ENCODE assay signal across 9 cellular contexts in the genomic region with DNA sequence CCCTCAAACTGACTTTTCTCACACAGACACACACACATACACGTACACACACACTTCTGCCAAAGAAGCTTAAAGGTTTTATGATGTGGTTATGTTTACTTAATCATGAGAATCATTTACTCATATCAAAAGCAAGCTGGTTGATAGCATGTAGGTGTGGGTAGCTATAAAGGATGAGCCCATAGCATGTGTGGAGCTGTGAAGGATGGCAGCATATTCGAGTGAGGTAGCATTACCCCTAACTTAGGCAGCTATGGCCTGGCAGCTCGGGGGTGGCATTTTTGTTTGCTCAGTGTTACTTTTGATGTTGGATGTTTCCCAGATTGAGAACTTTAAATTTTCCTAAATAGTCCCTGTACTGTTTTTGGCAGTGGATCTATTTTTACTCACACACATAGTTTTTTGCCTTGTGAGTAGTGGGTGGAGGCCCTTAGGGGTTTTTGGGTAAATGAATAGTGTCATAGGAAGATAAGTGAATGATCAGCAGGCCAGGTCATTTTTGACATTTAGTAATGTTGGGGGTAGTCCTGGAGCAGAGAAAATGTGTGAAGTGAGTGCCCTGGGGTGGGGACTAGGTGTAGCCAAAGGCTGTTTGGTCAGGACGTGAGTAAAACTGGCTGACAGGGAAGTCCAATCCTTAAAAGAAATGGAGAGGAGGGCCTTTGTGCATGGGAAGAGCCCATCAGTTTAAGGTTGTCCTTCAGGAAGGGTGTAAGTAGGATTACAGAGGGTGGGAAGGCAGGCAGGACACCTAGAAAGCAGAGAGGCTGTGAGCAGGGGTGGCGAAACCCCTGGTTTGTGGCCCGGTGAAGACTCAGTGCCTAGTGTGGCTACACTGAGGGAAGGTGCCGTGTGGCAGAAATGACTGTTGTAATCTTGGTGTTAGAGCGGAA. TPM values are rescaled to one million over a fixed set of nuclear protein-coding genes. Genes with fewer than 3 reads are reported as not detected.
DNase-seq lines count a peak whose midpoint lies in the region; ATAC-seq lines count a peak whose summit lies in the region.
"Had no signal": no experiment of that assay in that cellular context is flagged by ENCODE, and none has a peak within 500 bp of the region (broad histone marks: within the 10 kb centered on the region; RNA-seq: fewer than 3 reads in every experiment).

No MANE protein-coding gene starts in this region.

- H3K9me3 Mint-ChIP-seq in activated CD4-positive, alpha-beta T cell treated with anti-CD3 and anti-CD28 coated beads for 36 hours (ENCODE audit: low read depth), result no peaks in the 10 kb centered on the region
- no peaks in the 10 kb centered on the region for H3K9me3 Mint-ChIP-seq in activated naive CD4-positive, alpha-beta T cell treated with anti-CD3 and anti-CD28 coated beads, Interleukin-2, amount 50 U/mL, for 24 hours
- no peaks in the 10 kb centered on the region for H3K9me3 Mint-ChIP-seq in stimulated activated naive CD8-positive, alpha-beta T cell treated with anti-CD3 and anti-CD28 coated beads, Interleukin-15, amount 100 ng/mL, for 72 hours

- no peaks in the 10 kb centered on the region for H3K9me3 ChIP-seq in iPS-15b (ENCODE audit: control insufficient read depth, insufficient read depth, low read length)

- peaks cover 13% of the 10 kb centered on the region for H3K36me3 ChIP-seq in iPS-15b (ENCODE audit: control insufficient read depth, insufficient read depth, low read length)

- DNase-seq in activated CD4-positive, alpha-beta T cell treated with anti-CD3 and anti-CD28 coated beads for 36 hours, result peak; percentile 59
- DNase-seq in activated CD4-positive, alpha-beta T cell treated with anti-CD3 and anti-CD28 coated beads, Interleukin-2, amount 50 U/mL, for 4 hours, result no peak
- DNase-seq in stimulated activated naive CD8-positive, alpha-beta T cell treated with anti-CD3 and anti-CD28 coated beads, Interleukin-15, amount 100 ng/mL, for 72 hours, result peak in 1 of 2 donors; percentile 30
- no peak for DNase-seq in islet precursor cell
- DNase-seq in NCI-H2171 treated with DMSO at 0.1 percent for 48 hours (lab: John Stamatoyannopoulos, UW), result no peak
- no peak for DNase-seq in RPMI8226
- DNase-seq: NCI-H748 treated with DMSO at 0.1 percent for 48 hours had no signal

- no peaks in the 10 kb centered on the region for H3K27me3 ChIP-seq in iPS-15b (ENCODE audit: control insufficient read depth, insufficient read depth, low read length)

- CTCF ChIA-PET in activated CD4-positive, alpha-beta T cell treated with anti-CD3 and anti-CD28 coated beads for 36 hours (lab: Charles Lee), result interaction anchor here (0.9 to 3.7 kb wide), 6 partner anchors 10 to 288 kb away, joined by 3 to 37 read pairs (median 4); partner anchors contain the start of gene PISD

- intact Hi-C loops in activated CD4-positive, alpha-beta T cell treated with anti-CD3 and anti-CD28 coated beads for 36 hours (cut with DNase I, micrococcal nuclease), result loop anchor here (1.0 to 2.0 kb wide), 3 partner anchors 99 to 123 kb away; no protein-coding TSS in a partner anchor

- POLR2A ChIA-PET in activated CD4-positive, alpha-beta T cell treated with anti-CD3 and anti-CD28 coated beads for 36 hours (lab: Charles Lee), result interaction anchor here (0.5 to 1.2 kb wide), 5 partner anchors 24 to 523 kb away, joined by 4 to 5 read pairs (median 4); partner anchors contain the start of genes FBXO7 and PISD

- peaks cover 67% of the 10 kb centered on the region for H3K4me1 Mint-ChIP-seq in activated CD4-positive, alpha-beta T cell treated with anti-CD3 and anti-CD28 coated beads for 36 hours
- peaks cover 59% of the 10 kb centered on the region for H3K4me1 Mint-ChIP-seq in activated naive CD4-positive, alpha-beta T cell treated with anti-CD3 and anti-CD28 coated beads, Interleukin-2, amount 50 U/mL, for 24 hours
- H3K4me1 Mint-ChIP-seq in stimulated activated naive CD8-positive, alpha-beta T cell treated with anti-CD3 and anti-CD28 coated beads, Interleukin-15, amount 100 ng/mL, for 72 hours, result peaks cover 79% of the 10 kb centered on the region

- H3K9ac ChIP-seq in iPS-15b (ENCODE audit: low read depth, low read length), result peak overlapping the region; percentile 32

- no peaks in the 10 kb centered on the region for H3K27me3 Mint-ChIP-seq in activated CD4-positive, alpha-beta T cell treated with anti-CD3 and anti-CD28 coated beads for 36 hours
- H3K27me3 Mint-ChIP-seq in activated naive CD4-positive, alpha-beta T cell treated with anti-CD3 and anti-CD28 coated beads, Interleukin-2, amount 50 U/mL, for 24 hours, result no peaks in the 10 kb centered on the region
- H3K27me3 Mint-ChIP-seq in stimulated activated naive CD8-positive, alpha-beta T cell treated with anti-CD3 and anti-CD28 coated beads, Interleukin-15, amount 100 ng/mL, for 72 hours, result no peaks in the 10 kb centered on the region

- peak overlapping the region; percentile 83 for H3K27ac Mint-ChIP-seq in activated CD4-positive, alpha-beta T cell treated with anti-CD3 and anti-CD28 coated beads for 36 hours
- peak overlapping the region; percentile 25 for H3K27ac Mint-ChIP-seq in activated naive CD4-positive, alpha-beta T cell treated with anti-CD3 and anti-CD28 coated beads, Interleukin-2, amount 50 U/mL, for 24 hours
- peak overlapping the region; percentile 48 to 68 for H3K27ac Mint-ChIP-seq in stimulated activated naive CD8-positive, alpha-beta T cell treated with anti-CD3 and anti-CD28 coated beads, Interleukin-15, amount 100 ng/mL, for 72 hours

- peaks cover 68% of the 10 kb centered on the region for H3K36me3 Mint-ChIP-seq in activated CD4-positive, alpha-beta T cell treated with anti-CD3 and anti-CD28 coated beads for 36 hours (ENCODE audit: low read depth)
- peaks cover 5% of the 10 kb centered on the region for H3K36me3 Mint-ChIP-seq in activated naive CD4-positive, alpha-beta T cell treated with anti-CD3 and anti-CD28 coated beads, Interleukin-2, amount 50 U/mL, for 24 hours

- H3K4me3 ChIP-seq in iPS-15b (ENCODE audit: low read depth, low read length), result no peak overlapping the region

- H3K4me3 Mint-ChIP-seq in activated CD4-positive, alpha-beta T cell treated with anti-CD3 and anti-CD28 coated beads for 36 hours, result peak overlapping the region; percentile 6
- H3K4me3 Mint-ChIP-seq in activated naive CD4-positive, alpha-beta T cell treated with anti-CD3 and anti-CD28 coated beads, Interleukin-2, amount 50 U/mL, for 24 hours, result no peak overlapping the region
- peak overlapping the region; percentile 5 to 12 for H3K4me3 Mint-ChIP-seq in stimulated activated naive CD8-positive, alpha-beta T cell treated with anti-CD3 and anti-CD28 coated beads, Interleukin-15, amount 100 ng/mL, for 72 hours

- peak; percentile 89 for ATAC-seq in activated CD4-positive, alpha-beta T cell treated with anti-CD3 and anti-CD28 coated beads for 36 hours
- ATAC-seq in stimulated activated naive CD8-positive, alpha-beta T cell treated with anti-CD3 and anti-CD28 coated beads, Interleukin-15, amount 100 ng/mL, for 72 hours, result peak; percentile 88

- peaks cover 32% of the 10 kb centered on the region for H3K4me1 ChIP-seq in iPS-15b (ENCODE audit: control insufficient read depth, insufficient read depth, low read length)

RNA-seq across cellular contexts. Expression of gene YWHAH, which starts 7.1 kb away (rescaled TPM):
- 10 to 100 TPM; 83.2 to 98.5 TPM for total RNA-seq in activated CD4-positive, alpha-beta T cell treated with anti-CD3 and anti-CD28 coated beads for 36 hours

Comparison
In these comparisons a context has a peak if more than half of its experiments do, and no peak if none do; other contexts are left out.
1. H3K27ac Mint-ChIP-seq: peak in every context shown above with its lines; median percentile 83 in activated CD4-positive, alpha-beta T cell treated with anti-CD3 and anti-CD28 coated beads for 36 hours; 58 in stimulated activated naive CD8-positive, alpha-beta T cell treated with anti-CD3 and anti-CD28 coated beads, Interleukin-15, amount 100 ng/mL, for 72 hours; 25 in activated naive CD4-positive, alpha-beta T cell treated with anti-CD3 and anti-CD28 coated beads, Interleukin-2, amount 50 U/mL, for 24 hours.